ENCODE assay signal across 27 cellular contexts in the genomic region with DNA sequence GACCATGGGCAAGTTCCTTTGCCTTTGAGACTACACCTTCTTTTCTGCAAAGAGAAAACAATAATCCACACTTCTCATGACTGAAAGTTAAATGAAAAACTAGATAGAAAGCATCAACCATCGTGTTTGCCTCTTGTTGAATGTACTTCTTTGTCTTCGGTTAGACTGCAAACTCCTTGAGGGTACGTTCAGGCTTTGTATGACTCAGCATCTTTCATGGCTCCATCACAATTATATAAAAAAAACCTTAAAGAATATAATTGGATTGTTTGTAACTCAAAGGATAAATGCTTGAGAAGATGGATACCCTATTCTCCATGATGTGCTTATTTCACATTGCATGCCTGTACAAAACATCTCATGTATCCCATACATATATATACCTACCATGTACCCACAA.
"Had no signal": no experiment of that assay in that cellular context is flagged by ENCODE, and none has a peak within 500 bp of the region (broad histone marks: within the 10 kb centered on the region; RNA-seq: fewer than 3 reads in every experiment).

No MANE protein-coding gene starts in this region.

- H3K9me3 ChIP-seq: suprapubic skin, testis, thoracic aorta, thyroid gland, tibial artery, transverse colon, upper lobe of left lung, upper lobe of right lung, uterus, vagina had no signal

- H3K4me1 ChIP-seq: stomach, testis, tibial artery, tibial nerve, transverse colon, upper lobe of left lung, upper lobe of right lung, uterus had no signal

- H3K36me3 ChIP-seq: stomach, suprapubic skin, thoracic aorta, thyroid gland, tibial artery, tibial nerve, transverse colon, upper lobe of left lung, upper lobe of right lung, uterus, vagina had no signal

- DNase-seq: stimulated activated CD4-positive, alpha-beta T cell treated with anti-CD3 and anti-CD28 coated beads, Interleukin-2, amount 100 ng/mL, for 48 hours; stimulated activated CD4-positive, alpha-beta T cell treated with anti-CD3 and anti-CD28 coated beads, Interleukin-4, amount 100 ng/mL, for 1 hour; stimulated activated CD4-positive, alpha-beta T cell treated with anti-CD3 and anti-CD28 coated beads, Interleukin-4, amount 100 ng/mL, for 24 hours; stimulated activated CD4-positive, alpha-beta T cell treated with anti-CD3 and anti-CD28 coated beads, Interleukin-4, amount 100 ng/mL, for 4 hours; stimulated activated CD8-positive, alpha-beta memory T cell treated with anti-CD3 and anti-CD28 coated beads, Interleukin-4, amount 100 ng/mL, for 48 hours; stimulated activated naive B cell treated with anti-CD40 and anti-IgM and Interleukin-4, amounts not matched to agents 10 μg/mL and 1 μg/mL and 100 μg/mL, for 72 hours; stimulated activated naive CD4-positive, alpha-beta T cell; stimulated activated naive CD4-positive, alpha-beta T cell treated with Interleukin-2 at 50 U/mL for 16 hours; stimulated activated naive CD8-positive, alpha-beta T cell treated with anti-CD3 and anti-CD28 coated beads, Interleukin-15, amount 100 ng/mL, for 72 hours; stimulated activated naive CD8-positive, alpha-beta T cell treated with anti-CD3 and anti-CD28 coated beads, Interleukin-15, Interleukin-2, amounts not matched to agents 100 U/mL and 50 U/mL, for 24 hours; stomach; substantia nigra; testis; thyroid gland; tibial artery; transverse colon; trophoblast cell; upper lobe of left lung; upper lobe of right lung; uterus had no signal

- H3K27ac ChIP-seq: stomach, suprapubic skin, testis, thoracic aorta, thyroid gland, tibial artery, tibial nerve, transverse colon, upper lobe of left lung, upper lobe of right lung, uterus, vagina had no signal

- H3K4me3 ChIP-seq: stomach, suprapubic skin, testis, thoracic aorta, thyroid gland, tibial artery, tibial nerve, transverse colon, upper lobe of left lung, upper lobe of right lung, uterus, vagina had no signal

- FAIRE-seq: urothelium cell line had no signal

- H3K27me3 ChIP-seq: stomach, suprapubic skin, testis, thyroid gland, tibial artery, tibial nerve, transverse colon, upper lobe of left lung, upper lobe of right lung, uterus, vagina had no signal

- ATAC-seq: stimulated activated effector memory CD8-positive, alpha-beta T cell treated with anti-CD3 and anti-CD28 coated beads, Interleukin-12 subunit alpha, Interleukin-12 subunit beta, amount 100 ng/mL, for 72 hours; stimulated activated memory B cell treated with anti-CD40 and anti-IgM and Interleukin-4, amounts not matched to agents 10 μg/mL and 1 μg/mL and 100 μg/mL, for 72 hours; stimulated activated naive B cell treated with anti-CD40 and anti-IgM and Interleukin-4, amounts not matched to agents 10 μg/mL and 1 μg/mL and 100 μg/mL, for 72 hours; stimulated activated naive CD8-positive, alpha-beta T cell treated with anti-CD3 and anti-CD28 coated beads, Interleukin-15, amount 100 ng/mL, for 72 hours; stimulated activated naive CD8-positive, alpha-beta T cell treated with anti-CD3 and anti-CD28 coated beads, Interleukin-15, Interleukin-2, amounts not matched to agents 100 U/mL and 50 U/mL, for 24 hours; upper lobe of right lung had no signal
